12 cellular contexts compared by ENCODE assay signal in the genomic region with DNA sequence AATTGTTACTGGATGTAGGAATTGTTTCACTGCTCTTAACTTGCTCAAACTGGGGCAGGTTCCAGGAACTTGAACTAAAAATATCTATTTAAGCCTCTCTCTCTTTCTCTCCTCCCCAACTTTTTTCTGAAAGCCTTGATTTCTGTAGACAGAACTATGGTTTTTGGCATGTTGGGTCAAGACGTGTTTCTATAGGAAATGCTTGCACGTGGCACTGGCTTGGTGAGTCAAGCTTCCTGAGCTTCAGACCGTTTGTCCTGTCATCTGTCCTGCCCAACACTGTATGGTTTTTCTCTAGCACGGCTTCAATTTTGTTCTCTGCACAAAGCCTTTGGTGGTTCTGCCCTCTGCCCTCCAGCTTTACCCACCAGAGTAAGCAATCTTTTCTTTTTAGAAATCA. TPM values are rescaled to one million over a fixed set of nuclear protein-coding genes. Genes with fewer than 3 reads are reported as not detected.
DNase-seq lines count a peak whose midpoint lies in the region; ATAC-seq and TF ChIP-seq lines count a peak whose summit lies in the region.
"Had no signal": no experiment of that assay in that cellular context is flagged by ENCODE, and none has a peak within 500 bp of the region (broad histone marks: within the 10 kb centered on the region; RNA-seq: fewer than 3 reads in every experiment).

No MANE protein-coding gene starts in this region.

- H4K20me1 ChIP-seq in GM23248 (ENCODE audit: insufficient read depth): no peaks in the 10 kb centered on the region
- no peaks in the 10 kb centered on the region for H4K20me1 ChIP-seq in osteoblast (ENCODE audit: insufficient read depth, low read length)

- intact Hi-C loops in left ventricle myocardium inferior (cut with micrococcal nuclease): no loop called here

- in situ Hi-C loops in GM23248 (cut with MboI): no loop called here

- peak overlapping the region; percentile 75 to 87 for H3K27ac Mint-ChIP-seq in effector memory CD8-positive, alpha-beta T cell

- TF ChIP-seq CTCF in RWPE1 (conservative IDR thresholded peaks at IDR 0.05; ENCODE audit: low read depth) (no peak), osteoblast (IDR thresholded peaks at IDR 0.05; ENCODE audit: extremely low read depth, low read depth, low read length) (no peak), left ventricle myocardium inferior (IDR thresholded peaks at IDR 0.05; ENCODE audit: borderline replicate concordance) (no peak)

- H3K79me2 ChIP-seq in GM23248 (ENCODE audit: insufficient read depth): peaks cover 7% of the 10 kb centered on the region; the same call in 1 of the 2 replicates
- peaks cover 5% of the 10 kb centered on the region for H3K79me2 ChIP-seq in osteoblast (ENCODE audit: insufficient read depth, low read length)

- H3K27me3 Mint-ChIP-seq in effector memory CD8-positive, alpha-beta T cell: no peaks in the 10 kb centered on the region

- H3K9me2 ChIP-seq in GM23248 (ENCODE audit: insufficient read depth): no peaks in the 10 kb centered on the region

- H3K27me3 ChIP-seq in GM23248 (replicated peaks; ENCODE audit: insufficient read depth) (no peaks in the 10 kb centered on the region), osteoblast (ENCODE audit: insufficient read depth, low read length) (no peaks in the 10 kb centered on the region), left ventricle myocardium inferior (ENCODE audit: low read depth) (no peaks in the 10 kb centered on the region)
- H3K27me3 ChIP-seq: transverse colon had no signal

- H3K9me3 ChIP-seq in GM23248 (ENCODE audit: low read depth): no peaks in the 10 kb centered on the region
- no peaks in the 10 kb centered on the region for H3K9me3 ChIP-seq in osteoblast (ENCODE audit: low read depth, low read length)
- H3K9me3 ChIP-seq in left ventricle myocardium inferior (replicated peaks): no peaks in the 10 kb centered on the region
- H3K9me3 ChIP-seq: transverse colon had no signal

- ATAC-seq in effector memory CD8-positive, alpha-beta T cell (replicated peaks): peak; percentile 24
- no peak for ATAC-seq in HG02870 (IDR thresholded peaks at IDR 0.05; ENCODE audit: unreplicated experiment)
- no peak for ATAC-seq in HG02759 (IDR thresholded peaks at IDR 0.05; ENCODE audit: unreplicated experiment)

- H3K27ac ChIP-seq in GM23248 (no peak overlapping the region), RWPE1 (peak overlapping the region; percentile 87), osteoblast (ENCODE audit: low read depth, low read length) (peak overlapping the region; percentile 82), left ventricle myocardium inferior (replicated peaks) (no peak overlapping the region)
- H3K27ac ChIP-seq: transverse colon had no signal

- peak overlapping the region in 1 of 2 donors; percentile 1 for H3K4me3 Mint-ChIP-seq in effector memory CD8-positive, alpha-beta T cell

- H3K9ac ChIP-seq in GM23248: no peak overlapping the region

- H3F3A ChIP-seq in GM23248 (ENCODE audit: insufficient read depth): peaks cover 30% of the 10 kb centered on the region

- CTCF ChIA-PET in RWPE1 (lab: Yijun Ruan, JAX): interaction anchor here (0.7 kb wide), 1 partner anchor 272 kb away, joined by 3 read pairs; no protein-coding TSS in a partner anchor

- H3K4me1 Mint-ChIP-seq in effector memory CD8-positive, alpha-beta T cell (ENCODE audit: low read depth in 2 of 2): peaks cover 10 to 16% of the 10 kb centered on the region in 2 donors

- H3K4me1 ChIP-seq in GM23248 (ENCODE audit: insufficient read depth) (peaks cover 23% of the 10 kb centered on the region), osteoblast (ENCODE audit: insufficient read depth, low read length) (peaks cover 59% of the 10 kb centered on the region), left ventricle myocardium inferior (peaks cover 11% of the 10 kb centered on the region)
- H3K4me1 ChIP-seq: transverse colon had no signal

- no peak overlapping the region for H3K4me2 ChIP-seq in GM23248 (ENCODE audit: unreplicated experiment)
- peak overlapping the region; percentile 6 for H3K4me2 ChIP-seq in osteoblast (ENCODE audit: insufficient read depth, low read length)

- no peak overlapping the region for H2AFZ ChIP-seq in GM23248
- no peak overlapping the region for H2AFZ ChIP-seq in osteoblast (ENCODE audit: low read length)

- H3K36me3 Mint-ChIP-seq in effector memory CD8-positive, alpha-beta T cell (ENCODE audit: insufficient read depth): peaks cover 80% of the 10 kb centered on the region

- DNase-seq in GM23248: peak; percentile 37
- DNase-seq in RWPE1 (ENCODE audit: low spot score): peak; percentile 37
- no peak for DNase-seq in effector memory CD8-positive, alpha-beta T cell
- DNase-seq in osteoblast (ENCODE audit: insufficient read length, low spot score, missing footprints): peak; percentile 81
- no peak for DNase-seq in OCI-M2 (lab: John Stamatoyannopoulos, UW; ENCODE audit: unreplicated experiment)
- DNase-seq in left ventricle myocardium inferior: no peak
- DNase-seq: islet precursor cell, NCI-H1092, NCI-H446, transverse colon had no signal

- H3K9me3 Mint-ChIP-seq in effector memory CD8-positive, alpha-beta T cell: no peaks in the 10 kb centered on the region

- H3K36me3 ChIP-seq in GM23248 (ENCODE audit: low read depth) (peaks cover 38% of the 10 kb centered on the region), osteoblast (ENCODE audit: insufficient read depth, low read length) (peaks cover 50% of the 10 kb centered on the region), left ventricle myocardium inferior (peaks cover 77% of the 10 kb centered on the region)

- WGBS in GM23248 (ENCODE audit: low coverage in 1 of 2, low lambda C conversion rate in 2 of 2, missing lambda C conversion rate in 2 of 2), 2 experiments: 76 to 88% methylated on average over 4 of the region's 4 CpGs

- POLR2A ChIA-PET in RWPE1 (lab: Yijun Ruan, JAX; ENCODE audit: low non-redundant PET): interaction anchor here (0.7 kb wide), 1 partner anchor 161 kb away, joined by 3 read pairs; no protein-coding TSS in a partner anchor

- H3K4me3 ChIP-seq in GM23248 (no peak overlapping the region), osteoblast (ENCODE audit: insufficient read depth, low read length) (no peak overlapping the region), left ventricle myocardium inferior (no peak overlapping the region)
- H3K4me3 ChIP-seq: transverse colon had no signal

RNA-seq across cellular contexts. Expression of a gene that starts 13.5 kb away (rescaled TPM):
- 16.9 and 20.9 TPM in 2 replicates for total RNA-seq in GM23248 (2014; rRNA removed; shearing (Covaris generic))
- 7.1 and 7.2 TPM in 2 replicates for polyA plus RNA-seq in GM23248 (2016; fragmentation: Nextera tagmentation; extraction: Ambion mirVana)
- total RNA-seq in osteoblast (22.7 and 29.0 TPM in 2 replicates), left ventricle myocardium inferior (7.6 TPM)

RNA-seq across cellular contexts. Expression of a gene that starts 13.5 kb away (rescaled TPM):
- total RNA-seq in GM23248 (2014; rRNA removed; shearing (Covaris generic)): 24.2 and 30.9 TPM in 2 replicates
- polyA plus RNA-seq in GM23248 (2016; fragmentation: Nextera tagmentation; extraction: Ambion mirVana): 20.8 and 21.6 TPM in 2 replicates
- total RNA-seq in osteoblast (33.0 and 36.6 TPM in 2 replicates), left ventricle myocardium inferior (11.3 TPM)

Comparison
In these comparisons a context has a peak if more than half of its experiments do, and no peak if none do; other contexts are left out.
1. DNase-seq: peak in GM23248 (single experiment), RWPE1 (single experiment) and osteoblast (single experiment); none in effector memory CD8-positive, alpha-beta T cell (0 of 3), OCI-M2 (single experiment) and left ventricle myocardium inferior (single experiment).
2. H3K27ac ChIP-seq: peak in RWPE1 (single experiment) and osteoblast (single experiment); none in GM23248 (single experiment) and left ventricle myocardium inferior (single experiment).